15 cellular contexts compared by ENCODE assay signal in the genomic region with DNA sequence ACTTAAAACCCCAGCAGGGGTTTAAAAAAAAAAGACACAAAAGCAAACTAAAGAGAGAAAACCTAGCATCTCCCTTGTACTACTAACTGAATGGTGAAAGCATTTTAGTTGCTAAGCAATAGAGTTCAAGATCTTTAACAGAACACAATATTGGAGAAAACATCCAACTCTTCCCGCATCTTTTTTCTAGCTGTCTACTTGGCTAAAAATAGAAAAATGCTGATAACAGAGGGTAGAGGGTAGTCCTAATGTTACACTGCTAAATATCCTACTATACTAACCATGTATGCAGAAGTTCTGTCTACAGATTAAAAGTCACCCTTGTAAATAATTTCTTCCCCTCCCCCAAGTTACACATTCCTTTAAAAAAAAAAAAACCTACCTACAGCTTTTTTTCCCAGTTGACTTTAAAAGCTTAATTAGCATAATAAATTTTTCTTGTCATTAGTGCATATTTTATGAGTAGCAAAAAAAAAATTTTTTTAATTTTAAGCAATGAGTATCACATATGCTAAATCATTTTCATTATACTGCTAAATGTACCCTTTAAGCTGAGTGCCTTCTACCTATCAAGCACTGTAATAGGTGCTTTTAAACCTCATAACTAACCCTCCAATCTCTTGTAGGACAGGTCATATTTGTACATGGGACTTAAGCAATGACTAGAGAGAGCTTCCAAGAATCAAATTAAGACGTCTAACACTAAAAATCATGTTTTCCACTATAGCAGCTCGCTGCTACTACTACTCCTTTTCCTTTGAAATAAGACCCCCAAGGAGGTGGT. TPM values are rescaled to one million over a fixed set of nuclear protein-coding genes. Genes with fewer than 3 reads are reported as not detected.
A peak's percentile ranks its signal among the peaks of the same experiment; 100 is the strongest.
DNase-seq lines count a peak whose midpoint lies in the region; ATAC-seq, FAIRE-seq and TF ChIP-seq lines count a peak whose summit lies in the region.
"Had no signal": no experiment of that assay in that cellular context is flagged by ENCODE, and none has a peak within 500 bp of the region (broad histone marks: within the 10 kb centered on the region; RNA-seq: fewer than 3 reads in every experiment).

No MANE protein-coding gene starts in this region.

- H3K18ac ChIP-seq in mesenchymal stem cell (ENCODE audit: low read depth in 1 of 2, low read length in 2 of 2) = no peak overlapping the region

- no peak overlapping the region for H2BK5ac ChIP-seq in mesenchymal stem cell (ENCODE audit: low read depth, low read length, poor library complexity, severe bottlenecking)

- H3K4me1 ChIP-seq in BLaER1 (peaks cover 81% of the 10 kb centered on the region), mesenchymal stem cell (ENCODE audit: control insufficient read depth, insufficient read depth, low read depth, low read length) (peaks cover 2% of the 10 kb centered on the region), upper lobe of left lung (peaks cover 20 to 44% (median 34%) of the 10 kb centered on the region in 4 donors)

- no peak overlapping the region for H3K9ac ChIP-seq in BLaER1
- H3K9ac ChIP-seq in mesenchymal stem cell (ENCODE audit: low read length) = no peak overlapping the region

- peaks cover 99% of the 10 kb centered on the region for H4K20me1 ChIP-seq in BLaER1

- CTCF ChIA-PET in RWPE1 (lab: Yijun Ruan, JAX) = interaction anchor here (0.7 kb wide), 2 partner anchors 90 to 872 kb away, joined by 3 to 4 read pairs; no protein-coding TSS in a partner anchor

- H2BK15ac ChIP-seq in mesenchymal stem cell (ENCODE audit: low read depth, poor library complexity, severe bottlenecking) = no peak overlapping the region

- no peak overlapping the region for H2BK12ac ChIP-seq in mesenchymal stem cell (ENCODE audit: low read length in 2 of 2)

- DNase-seq in mesenchymal stem cell = peak; percentile 45
- no peak for DNase-seq in upper lobe of left lung
- no peak for DNase-seq in stimulated activated CD4-positive, alpha-beta T cell treated with anti-CD3 and anti-CD28 coated beads, Interleukin-12 subunit alpha, Interleukin-12 subunit beta, amount 100 ng/mL, for 4 hours
- no peak for DNase-seq in retina
- no peak for DNase-seq in RWPE1 (ENCODE audit: low spot score)
- DNase-seq: KG1, NCI-H187 treated with DMSO at 0.1 percent for 48 hours, NCI-H748 treated with DMSO at 0.1 percent for 48 hours, SIG-M5, stomach, WERI-Rb-1 had no signal

- no peak for ATAC-seq in upper lobe of left lung (ENCODE audit: low FRiP score in 2 of 2)
- ATAC-seq: sciatic nerve had no signal

- H3K23ac ChIP-seq in mesenchymal stem cell (ENCODE audit: low read length in 2 of 2) = no peak overlapping the region

- no peak for TF ChIP-seq POLR2A in upper lobe of left lung (IDR thresholded peaks at IDR 0.05)

- no peak overlapping the region for H4K91ac ChIP-seq in mesenchymal stem cell (ENCODE audit: low read length)

- H4K8ac ChIP-seq in mesenchymal stem cell (ENCODE audit: low read length) = no peak overlapping the region

- H3K9me3 ChIP-seq in BLaER1 (no peaks in the 10 kb centered on the region), mesenchymal stem cell (ENCODE audit: control insufficient read depth, low read length) (no peaks in the 10 kb centered on the region), upper lobe of left lung (no peaks in the 10 kb centered on the region)
- H3K9me3 ChIP-seq: stomach had no signal

- no peak overlapping the region for H3K4me3 ChIP-seq in BLaER1
- H3K4me3 ChIP-seq in mesenchymal stem cell (ENCODE audit: insufficient read depth in 1 of 2, low read depth in 1 of 2, low read length in 2 of 2) = no peak overlapping the region
- H3K4me3 ChIP-seq in upper lobe of left lung = no peak overlapping the region
- H3K4me3 ChIP-seq: stomach had no signal

- TF ChIP-seq CTCF in VCaP (conservative IDR thresholded peaks at IDR 0.05) = no peak
- TF ChIP-seq CTCF in upper lobe of left lung (IDR thresholded peaks at IDR 0.05) = no peak
- no peak for TF ChIP-seq CTCF in RWPE1 (conservative IDR thresholded peaks at IDR 0.05; ENCODE audit: low read depth)

- no peak overlapping the region for H2AK5ac ChIP-seq in mesenchymal stem cell (ENCODE audit: low read length, severe bottlenecking)

- no peak overlapping the region for H2BK120ac ChIP-seq in mesenchymal stem cell (ENCODE audit: low read depth, low read length)

- peak; percentile 25 for FAIRE-seq in G401.6 (lab: Jason Lieb, UNC)

- WGBS in mesenchymal stem cell = 86% methylated on average over 2 of the region's 3 CpGs
- 50 to 58% methylated on average over 3 of the region's 3 CpGs for WGBS in upper lobe of left lung, 2 donors

- POLR2A ChIA-PET in RWPE1 (lab: Yijun Ruan, JAX; ENCODE audit: low non-redundant PET) = interaction anchor here (0.5 kb wide), 1 partner anchor 24 kb away, joined by 3 read pairs; no protein-coding TSS in a partner anchor

- H3K14ac ChIP-seq in mesenchymal stem cell (ENCODE audit: low read length in 2 of 2) = no peak overlapping the region

- H2AFZ ChIP-seq in mesenchymal stem cell (ENCODE audit: low read depth, low read length) = no peak overlapping the region

- H3K4me2 ChIP-seq in BLaER1 (peak overlapping the region; percentile 33), mesenchymal stem cell (ENCODE audit: low read length, poor library complexity, severe bottlenecking) (no peak overlapping the region)

- no peaks in the 10 kb centered on the region for H3K27me3 ChIP-seq in BLaER1
- H3K27me3 ChIP-seq in mesenchymal stem cell (ENCODE audit: control insufficient read depth in 1 of 2, insufficient read depth in 1 of 2, low read length in 2 of 2) = no peaks in the 10 kb centered on the region
- no peaks in the 10 kb centered on the region for H3K27me3 ChIP-seq in upper lobe of left lung
- H3K27me3 ChIP-seq: stomach had no signal

- TF ChIP-seq EP300 in upper lobe of left lung (IDR thresholded peaks at IDR 0.05) = no peak

- H3K27ac ChIP-seq in BLaER1 (no peak overlapping the region), VCaP (peak overlapping the region; percentile 23; the same call in 1 of the 2 replicates), mesenchymal stem cell (ENCODE audit: low read length, poor library complexity, severe bottlenecking) (no peak overlapping the region), upper lobe of left lung (no peak overlapping the region), RWPE1 (no peak overlapping the region)
- H3K27ac ChIP-seq: WERI-Rb-1 had no signal

- H3K4ac ChIP-seq in mesenchymal stem cell (ENCODE audit: low read depth in 1 of 2, low read length in 2 of 2) = no peak overlapping the region

- H3K79me1 ChIP-seq in mesenchymal stem cell (replicated peaks; ENCODE audit: low read length, poor library complexity, severe bottlenecking) = no peaks in the 10 kb centered on the region

- H3K36me3 ChIP-seq in BLaER1 (peaks cover 73% of the 10 kb centered on the region), mesenchymal stem cell (ENCODE audit: control insufficient read depth in 1 of 2, insufficient read depth in 2 of 2, low read depth in 1 of 2, low read length in 2 of 2) (peaks cover 13 to 35% of the 10 kb centered on the region in 2 experiments), upper lobe of left lung (peaks cover 0 to 30% (median 0%) of the 10 kb centered on the region in 4 donors)

RNA-seq across cellular contexts. Expression of gene XPO1, which starts 7.6 kb away (rescaled TPM):
- 58.9 TPM for polyA plus RNA-seq in mesenchymal stem cell (2013, experiment 1 of 2)
- 59.6 TPM for polyA plus RNA-seq in mesenchymal stem cell (2013, experiment 2 of 2)
- total RNA-seq in upper lobe of left lung = 100 to 1,000 TPM in 2 of 6 donors, 10 to 100 TPM in 4; 52.2 to 145 (median 81.9) TPM

RNA-seq across cellular contexts. Expression of gene USP34, which starts 59.7 kb away (rescaled TPM):
- polyA plus RNA-seq in mesenchymal stem cell (2013, experiment 1 of 2) = 36.7 TPM
- polyA plus RNA-seq in mesenchymal stem cell (2013, experiment 2 of 2) = 34.8 TPM
- 100 to 1,000 TPM in 4 of 6 donors, 10 to 100 TPM in 2; 73.8 to 223 (median 114) TPM for total RNA-seq in upper lobe of left lung
